ENCODE assay signal across 16 cellular contexts in the genomic region with DNA sequence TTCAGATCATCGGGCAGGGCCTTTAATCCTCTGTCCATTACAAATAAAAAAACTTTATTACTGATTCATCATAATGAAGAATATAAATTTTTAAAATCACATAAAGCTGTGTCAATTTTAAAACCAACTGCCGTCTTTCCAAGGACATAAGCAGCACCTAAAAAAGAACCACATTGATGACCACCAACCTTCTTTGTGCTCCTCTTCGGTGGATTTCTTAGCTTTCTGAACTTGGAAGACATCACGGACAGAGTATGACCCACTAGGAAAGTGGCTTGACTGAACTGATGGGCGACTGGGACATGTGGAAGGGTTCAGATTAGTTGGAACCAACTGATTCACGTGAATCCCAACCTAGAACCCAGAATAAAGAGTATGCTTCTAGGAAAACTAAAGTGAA.
A peak's percentile ranks its signal among the peaks of the same experiment; 100 is the strongest.
DNase-seq lines count a peak whose midpoint lies in the region; ATAC-seq, FAIRE-seq and TF ChIP-seq lines count a peak whose summit lies in the region.
"Had no signal": no experiment of that assay in that cellular context is flagged by ENCODE, and none has a peak within 500 bp of the region (broad histone marks: within the 10 kb centered on the region; RNA-seq: fewer than 3 reads in every experiment).

No MANE protein-coding gene starts in this region.

- peak overlapping the region; percentile 16 for H3K27ac Mint-ChIP-seq in activated T-cell treated with anti-CD3 and anti-CD28 coated beads, Interleukin-2, amount 50 U/mL, for 24 hours
- peak overlapping the region in 1 of 10 donors; percentile 69 for H3K27ac Mint-ChIP-seq in naive thymus-derived CD8-positive, alpha-beta T cell

- no peak for DNase-seq in activated T-cell treated with anti-CD3 and anti-CD28 coated beads, Interleukin-2, amount 50 U/mL, for 24 hours
- DNase-seq in activated T-cell treated with anti-CD3 and anti-CD28 coated beads, Interleukin-2, amount 50 U/mL, for 4 hours, result no peak
- no peak for DNase-seq in right cardiac atrium
- DNase-seq in Right ventricle myocardium inferior (ENCODE audit: missing footprints), result no peak
- DNase-seq in K562 (ENCODE audit: extremely low read depth in 1 of 4, low spot score in 3 of 4), result no peak
- no peak for DNase-seq in naive thymus-derived CD8-positive, alpha-beta T cell
- no peak for DNase-seq in GM19239 (ENCODE audit: insufficient read length, low spot score)
- DNase-seq: 8988T, AML-193, Calu3, DMS 273 treated with DMSO at 0.1 percent for 48 hours, GM23248 had no signal

- H3K9me1 ChIP-seq in K562 (ENCODE audit: control insufficient read depth, insufficient read depth, low read length), result no peaks in the 10 kb centered on the region

- H3K9ac ChIP-seq in K562 (ENCODE audit: insufficient read depth in 1 of 2, low read depth in 2 of 2, low read length in 2 of 2), result no peak overlapping the region
- H3K9ac ChIP-seq: BLaER1, GM23248 had no signal

- no peaks in the 10 kb centered on the region for H3K27me3 Mint-ChIP-seq in activated T-cell treated with anti-CD3 and anti-CD28 coated beads, Interleukin-2, amount 50 U/mL, for 24 hours
- H3K27me3 Mint-ChIP-seq in activated T-cell treated with anti-CD3 and anti-CD28 coated beads, Interleukin-2, amount 50 U/mL, for 4 hours (ENCODE audit: low read depth), result no peaks in the 10 kb centered on the region
- no peaks in the 10 kb centered on the region for H3K27me3 Mint-ChIP-seq in naive thymus-derived CD8-positive, alpha-beta T cell

- peaks cover 20% of the 10 kb centered on the region for H3K4me1 Mint-ChIP-seq in activated T-cell treated with anti-CD3 and anti-CD28 coated beads, Interleukin-2, amount 50 U/mL, for 24 hours (ENCODE audit: low read depth)
- H3K4me1 Mint-ChIP-seq in activated T-cell treated with anti-CD3 and anti-CD28 coated beads, Interleukin-2, amount 50 U/mL, for 4 hours (ENCODE audit: low read depth), result peaks cover 6% of the 10 kb centered on the region
- peaks cover 8 to 28% (median 21%) of the 10 kb centered on the region in 4 donors for H3K4me1 Mint-ChIP-seq in naive thymus-derived CD8-positive, alpha-beta T cell

- WGBS in right cardiac atrium, result 93% methylated on average over 6 of the region's 6 CpGs
- 84% methylated on average over 6 of the region's 6 CpGs for WGBS in K562 (ENCODE audit: insufficient coverage, low coverage, missing lambda C conversion rate)

- H3K9me3 Mint-ChIP-seq in activated T-cell treated with anti-CD3 and anti-CD28 coated beads, Interleukin-2, amount 50 U/mL, for 24 hours, result no peaks in the 10 kb centered on the region
- H3K9me3 Mint-ChIP-seq in activated T-cell treated with anti-CD3 and anti-CD28 coated beads, Interleukin-2, amount 50 U/mL, for 4 hours, result no peaks in the 10 kb centered on the region
- H3K9me3 Mint-ChIP-seq in naive thymus-derived CD8-positive, alpha-beta T cell, result no peaks in the 10 kb centered on the region

- H3K36me3 Mint-ChIP-seq in activated T-cell treated with anti-CD3 and anti-CD28 coated beads, Interleukin-2, amount 50 U/mL, for 24 hours (ENCODE audit: low read depth), result peaks cover 91% of the 10 kb centered on the region
- H3K36me3 Mint-ChIP-seq in activated T-cell treated with anti-CD3 and anti-CD28 coated beads, Interleukin-2, amount 50 U/mL, for 4 hours (ENCODE audit: insufficient read depth), result peaks cover 30% of the 10 kb centered on the region
- H3K36me3 Mint-ChIP-seq in naive thymus-derived CD8-positive, alpha-beta T cell, result peaks cover 5 to 89% (median 7%) of the 10 kb centered on the region in 3 donors

- H2AFZ ChIP-seq in K562 (ENCODE audit: low read depth, low read length), result no peak overlapping the region
- H2AFZ ChIP-seq: GM23248 had no signal

- TF ChIP-seq POLR2A in K562 (conservative IDR thresholded peaks at IDR 0.05), result peak; percentile 49; the same call in 1 of the 2 replicates

- no peaks in the 10 kb centered on the region for H3K27me3 ChIP-seq in right cardiac atrium (ENCODE audit: control insufficient read depth, insufficient read depth)
- no peaks in the 10 kb centered on the region for H3K27me3 ChIP-seq in K562 (ENCODE audit: control insufficient read depth in 2 of 2, insufficient read depth in 2 of 2, low read length in 2 of 2)
- H3K27me3 ChIP-seq: BLaER1 had no signal

- no peak overlapping the region for H3K4me2 ChIP-seq in K562 (ENCODE audit: insufficient read depth, low read length)
- H3K4me2 ChIP-seq: BLaER1 had no signal

- no TSS peak for BruUV-seq in K562 (replicated peaks; lab: Mats Ljungman, UMichigan)

- no peak for TF ChIP-seq RAD21 in K562 (CRISPR knock-in tag; conservative IDR thresholded peaks at IDR 0.05 in 1 of 2, IDR thresholded peaks at IDR 0.05 in 1 of 2)

- FAIRE-seq in K562 (lab: Jason Lieb, UNC) (peak; percentile 15), GM19239 (lab: Jason Lieb, UNC) (no peak)
- FAIRE-seq: H54, HTR-8/SVneo had no signal

- H3K36me3 ChIP-seq in K562 (ENCODE audit: control insufficient read depth, insufficient read depth, low read length), result peaks cover 91% of the 10 kb centered on the region

- CTCF ChIA-PET in K562 (lab: Yijun Ruan, JAX; ENCODE audit: low intra/inter-chr PET ratio), result no interaction called here

- H4K20me1 ChIP-seq in K562 (replicated peaks; ENCODE audit: control insufficient read depth, insufficient read depth, low read length), result no peaks in the 10 kb centered on the region

- in situ Hi-C loops in K562 (cut with MboI), result no loop called here

- H3K4me3 ChIP-seq in right cardiac atrium (ENCODE audit: low read length) (no peak overlapping the region), K562 (no peak overlapping the region)
- H3K4me3 ChIP-seq: BLaER1, GM23248 had no signal

- no peak for TF ChIP-seq CTCF in K562 (IDR thresholded peaks at IDR 0.05 in 2 of 3, conservative IDR thresholded peaks at IDR 0.05 in 1 of 3; ENCODE audit: insufficient read depth in 2 of 3, low read depth in 1 of 3, low read length in 3 of 3)

- no peak for TF ChIP-seq EP300 in K562 (IDR thresholded peaks at IDR 0.05; ENCODE audit: low read length)

- H3K4me1 ChIP-seq in right cardiac atrium (ENCODE audit: control insufficient read depth, insufficient read depth, low read length) (peaks cover 5% of the 10 kb centered on the region), K562 (replicated peaks in 1 of 2; ENCODE audit: control insufficient read depth in 2 of 2, insufficient read depth in 2 of 2, low read length in 2 of 2) (no peaks in the 10 kb centered on the region)

- intact Hi-C loops in right cardiac atrium (cut with DNase I) (no loop called here), Right ventricle myocardium inferior (cut with DNase I) (no loop called here), K562 (cut with micrococcal nuclease) (loop anchor here (5.0 kb wide), 1 partner anchor 86 kb away; a partner anchor contains a TSS)

- POLR2A ChIA-PET in K562 (lab: Yijun Ruan, JAX), result interaction anchor here (0.7 to 1.3 kb wide), 2 partner anchors 13 to 81 kb away, joined by 3 to 4 read pairs; no protein-coding TSS in a partner anchor
- POLR2A ChIA-PET in naive thymus-derived CD8-positive, alpha-beta T cell (lab: Charles Lee), result no interaction called here

- H3K79me2 ChIP-seq in K562 (ENCODE audit: control insufficient read depth, insufficient read depth, low read length), result no peaks in the 10 kb centered on the region

- peak overlapping the region; percentile 36 for H3K27ac ChIP-seq in right cardiac atrium (ENCODE audit: low read length)
- H3K27ac ChIP-seq in K562 (ENCODE audit: extremely low read depth, low read depth, low read length), result no peak overlapping the region
- H3K27ac ChIP-seq: BLaER1, GM23248 had no signal

- H3K4me3 Mint-ChIP-seq in activated T-cell treated with anti-CD3 and anti-CD28 coated beads, Interleukin-2, amount 50 U/mL, for 24 hours, result no peak overlapping the region
- H3K4me3 Mint-ChIP-seq in activated T-cell treated with anti-CD3 and anti-CD28 coated beads, Interleukin-2, amount 50 U/mL, for 4 hours, result no peak overlapping the region
- no peak overlapping the region for H3K4me3 Mint-ChIP-seq in naive thymus-derived CD8-positive, alpha-beta T cell

- H3K9me3 ChIP-seq in right cardiac atrium (ENCODE audit: control insufficient read depth, low read length), result no peaks in the 10 kb centered on the region
- H3K9me3 ChIP-seq in K562 (replicated peaks; ENCODE audit: control insufficient read depth, insufficient read depth, low read depth, low read length), result no peaks in the 10 kb centered on the region
- H3K9me3 ChIP-seq: BLaER1 had no signal

- ATAC-seq in activated T-cell treated with anti-CD3 and anti-CD28 coated beads, Interleukin-2, amount 50 U/mL, for 4 hours, result no peak
- ATAC-seq in right cardiac atrium (no peak), Right ventricle myocardium inferior (no peak), K562 (no peak)
- ATAC-seq in naive thymus-derived CD8-positive, alpha-beta T cell, result no peak
- ATAC-seq: HCT116 had no signal

TF ChIP-seq in K562, 482 proteins besides CTCF, POLR2A, EP300 and RAD21:
- no peak for TF ChIP-seq POLR2B (IDR thresholded peaks at IDR 0.05; ENCODE audit: low read depth, partially characterized antibody)
- no peak for TF ChIP-seq CBX1 (IDR thresholded peaks at IDR 0.05; ENCODE audit: low read depth)
- TF ChIP-seq PTRF (tag; IDR thresholded peaks at IDR 0.05), result no peak
- TF ChIP-seq SUPT5H (IDR thresholded peaks at IDR 0.05), result 0 out of 2 replicates have a peak, but pooled peaks have one; percentile 34
- no peak for TF ChIP-seq MTF1 (CRISPR knock-in tag; IDR thresholded peaks at IDR 0.05; ENCODE audit: borderline replicate concordance)
